ENCODE assay signal across 25 cellular contexts in genomic region chr10:75304740-75305380, GRCh38.
"Had no signal": no experiment of that assay in that cellular context is flagged by ENCODE, and none has a peak within 500 bp of the region (broad histone marks: within the 10 kb centered on the region; RNA-seq: fewer than 3 reads in every experiment).

No MANE protein-coding gene starts in this region.

- H3K27me3 ChIP-seq: breast epithelium, stomach, transverse colon had no signal

- H3K9me3 ChIP-seq: lower lobe of right lung had no signal

- FAIRE-seq: urothelium cell line had no signal

- ATAC-seq: activated CD8-positive, alpha-beta memory T cell treated with anti-CD3 and anti-CD28 coated beads, Interleukin-2, amount 10 ng/mL, durations not matched to agents 7 days and 5 days; activated CD8-positive, alpha-beta T cell treated with anti-CD3 and anti-CD28 coated beads for 36 hours; activated naive CD8-positive, alpha-beta T cell treated with anti-CD3 and anti-CD28 coated beads, Interleukin-2, amount 50 U/mL, for 24 hours; lower lobe of right lung; sciatic nerve; stimulated activated memory B cell treated with anti-CD40 and anti-IgM and Interleukin-4, amounts not matched to agents 10 μg/mL and 1 μg/mL and 100 μg/mL, for 72 hours had no signal

- H3K4me1 ChIP-seq: breast epithelium, lower lobe of right lung, stomach, transverse colon had no signal

- DNase-seq: activated CD4-positive, alpha-beta T cell treated with anti-CD3 and anti-CD28 coated beads, Interleukin-2, amount 10 ng/mL, durations not matched to agents 7 days and 5 days; activated CD4-positive, CD25-positive, alpha-beta regulatory T cell treated with anti-CD3 and anti-CD28 coated beads, Interleukin-2, amount 50 U/mL, for 72 hours; activated CD8-positive, alpha-beta memory T cell treated with anti-CD3 and anti-CD28 coated beads, Interleukin-2, amount 10 ng/mL, durations not matched to agents 7 days and 5 days; activated CD8-positive, alpha-beta T cell treated with anti-CD3 and anti-CD28 coated beads for 36 hours; activated gamma-delta T cell; activated naive CD4-positive, alpha-beta T cell treated with anti-CD3 and anti-CD28 coated beads, Interleukin-2, amount 50 U/mL, for 16 hours; activated naive CD8-positive, alpha-beta T cell treated with anti-CD3 and anti-CD28 coated beads, Interleukin-2, amount 50 U/mL, for 24 hours; anterior cingulate cortex; cortex of kidney; endodermal cell; foreskin melanocyte; hippocampal formation; lower lobe of right lung; naive B cell; nucleus accumbens; posterior cingulate gyrus; stimulated activated CD4-positive, alpha-beta T cell treated with anti-CD3 and anti-CD28 coated beads, Interleukin-15, amount 100 ng/mL, for 24 hours; stomach; transverse colon had no signal

- H3K27ac ChIP-seq: breast epithelium, lower lobe of right lung, stomach, transverse colon, VCaP had no signal

- H3K36me3 ChIP-seq: breast epithelium, lower lobe of right lung, stomach, transverse colon had no signal

- H3K4me2 ChIP-seq: smooth muscle cell had no signal

- H3K4me3 ChIP-seq: breast epithelium, lower lobe of right lung, smooth muscle cell, stomach, transverse colon had no signal
